ENCODE assay signal across 25 cellular contexts in genomic region chrX:21666679-21667078, GRCh38. TPM values are rescaled to one million over a fixed set of nuclear protein-coding genes. Genes with fewer than 3 reads are reported as not detected.
DNase-seq lines count a peak whose midpoint lies in the region; FAIRE-seq and TF ChIP-seq lines count a peak whose summit lies in the region.
"Had no signal": no experiment of that assay in that cellular context is flagged by ENCODE, and none has a peak within 500 bp of the region (broad histone marks: within the 10 kb centered on the region; RNA-seq: fewer than 3 reads in every experiment).

No MANE protein-coding gene starts in this region.

- no peak overlapping the region for H3K9ac ChIP-seq in astrocyte (ENCODE audit: low read length)

- FAIRE-seq in astrocyte (lab: Jason Lieb, UNC), result peak; percentile 69
- FAIRE-seq: bronchial epithelial cell had no signal

- no peaks in the 10 kb centered on the region for H3K9me3 Mint-ChIP-seq in astrocyte (ENCODE audit: unreplicated experiment)
- H3K9me3 Mint-ChIP-seq: activated CD4-positive, alpha-beta memory T cell treated with anti-CD3 and anti-CD28 coated beads for 36 hours; nephron progenitor cell had no signal

- H3K27me3 ChIP-seq in astrocyte (ENCODE audit: insufficient read depth, low read length), result no peaks in the 10 kb centered on the region
- H3K27me3 ChIP-seq in left ventricle myocardium inferior (ENCODE audit: low read depth), result no peaks in the 10 kb centered on the region
- no peaks in the 10 kb centered on the region for H3K27me3 ChIP-seq in BE2C
- H3K27me3 ChIP-seq: MG63 had no signal

- no peaks in the 10 kb centered on the region for H3K79me2 ChIP-seq in astrocyte (ENCODE audit: insufficient read depth, low read length)

- DNase-seq in HS-27A (ENCODE audit: low read depth) (peak; percentile 9), astrocyte (ENCODE audit: low read depth) (peak; percentile 30), left ventricle myocardium inferior (no peak), stromal cell of bone marrow (ENCODE audit: low read depth) (peak; percentile 26), NCI-H2081 (lab: John Stamatoyannopoulos, UW) (no peak), germinal center (ENCODE audit: low spot score) (no peak), BE2C (no peak)
- DNase-seq: activated CD4-positive, alpha-beta memory T cell treated with anti-CD3 and anti-CD28 coated beads for 36 hours; activated CD4-positive, CD25-positive, alpha-beta regulatory T cell; activated effector memory CD4-positive, alpha-beta T cell treated with anti-CD3 and anti-CD28 coated beads, Interleukin-2, amount 50 U/mL, for 16 hours; activated T-cell treated with anti-CD3 and anti-CD28 coated beads for 4 hours; AML-193; COR-L47; cortex of kidney; DND-41; GOT3; MG63; NCI-H1417 treated with DMSO at 0.1 percent for 48 hours; NCI-H526; nephron progenitor cell; RPMI8226; stimulated activated naive B cell treated with anti-CD40 and anti-IgM and Interleukin-4, amounts not matched to agents 10 μg/mL and 1 μg/mL and 100 μg/mL, for 72 hours had no signal

- no peak overlapping the region for H3K4me2 ChIP-seq in astrocyte (ENCODE audit: low read length)

- no peaks in the 10 kb centered on the region for H3K36me3 Mint-ChIP-seq in astrocyte (ENCODE audit: low read depth, unreplicated experiment)
- H3K36me3 Mint-ChIP-seq: activated CD4-positive, alpha-beta memory T cell treated with anti-CD3 and anti-CD28 coated beads for 36 hours; stimulated activated naive B cell treated with anti-CD40 and anti-IgM and Interleukin-4, amounts not matched to agents 10 μg/mL and 1 μg/mL and 100 μg/mL, for 72 hours had no signal

- H3K27ac Mint-ChIP-seq in astrocyte (ENCODE audit: unreplicated experiment), result no peak overlapping the region
- H3K27ac Mint-ChIP-seq: activated CD4-positive, alpha-beta memory T cell treated with anti-CD3 and anti-CD28 coated beads for 36 hours; nephron progenitor cell; stimulated activated naive B cell treated with anti-CD40 and anti-IgM and Interleukin-4, amounts not matched to agents 10 μg/mL and 1 μg/mL and 100 μg/mL, for 72 hours had no signal

- H3K9me3 ChIP-seq in astrocyte (ENCODE audit: insufficient read depth, low read depth, low read length), result no peaks in the 10 kb centered on the region
- no peaks in the 10 kb centered on the region for H3K9me3 ChIP-seq in left ventricle myocardium inferior (replicated peaks)
- no peaks in the 10 kb centered on the region for H3K9me3 ChIP-seq in BE2C
- H3K9me3 ChIP-seq: MG63, thoracic aorta had no signal

- H3K36me3 ChIP-seq in astrocyte (ENCODE audit: insufficient read depth, low read length), result no peaks in the 10 kb centered on the region
- H3K36me3 ChIP-seq in left ventricle myocardium inferior, result no peaks in the 10 kb centered on the region
- H3K36me3 ChIP-seq in BE2C, result no peaks in the 10 kb centered on the region
- H3K36me3 ChIP-seq: MG63, thoracic aorta had no signal

- H3K27ac ChIP-seq in astrocyte (ENCODE audit: low read depth, low read length), result no peak overlapping the region
- H3K27ac ChIP-seq in left ventricle myocardium inferior (replicated peaks), result peak overlapping the region; percentile 59
- H3K27ac ChIP-seq: skin epidermis, thoracic aorta had no signal

- intact Hi-C loops in left ventricle myocardium inferior (cut with micrococcal nuclease), result no loop called here

- H3K4me1 ChIP-seq in astrocyte (ENCODE audit: insufficient read depth, low read length), result no peaks in the 10 kb centered on the region
- H3K4me1 ChIP-seq in left ventricle myocardium inferior, result no peaks in the 10 kb centered on the region
- no peaks in the 10 kb centered on the region for H3K4me1 ChIP-seq in BE2C

- H3K4me3 ChIP-seq in astrocyte (ENCODE audit: insufficient read depth, low read depth, low read length), result no peak overlapping the region
- H3K4me3 ChIP-seq in left ventricle myocardium inferior, result no peak overlapping the region
- H3K4me3 ChIP-seq in BE2C (ENCODE audit: low read depth, low read length), result no peak overlapping the region
- H3K4me3 ChIP-seq: MG63, skin epidermis, thoracic aorta had no signal

- H3K4me1 Mint-ChIP-seq in astrocyte (ENCODE audit: low read depth, unreplicated experiment), result peaks cover 4% of the 10 kb centered on the region
- H3K4me1 Mint-ChIP-seq: nephron progenitor cell; stimulated activated naive B cell treated with anti-CD40 and anti-IgM and Interleukin-4, amounts not matched to agents 10 μg/mL and 1 μg/mL and 100 μg/mL, for 72 hours had no signal

- H2AFZ ChIP-seq in astrocyte (ENCODE audit: low read depth, low read length), result no peak overlapping the region

- no peaks in the 10 kb centered on the region for H3K27me3 Mint-ChIP-seq in astrocyte (ENCODE audit: low read depth, unreplicated experiment)
- H3K27me3 Mint-ChIP-seq: activated CD4-positive, alpha-beta memory T cell treated with anti-CD3 and anti-CD28 coated beads for 36 hours had no signal

- no peaks in the 10 kb centered on the region for H4K20me1 ChIP-seq in astrocyte (ENCODE audit: insufficient read depth, low read length)

- no peak overlapping the region for H3K4me3 Mint-ChIP-seq in astrocyte (ENCODE audit: unreplicated experiment)
- H3K4me3 Mint-ChIP-seq: activated CD4-positive, alpha-beta memory T cell treated with anti-CD3 and anti-CD28 coated beads for 36 hours; nephron progenitor cell; stimulated activated naive B cell treated with anti-CD40 and anti-IgM and Interleukin-4, amounts not matched to agents 10 μg/mL and 1 μg/mL and 100 μg/mL, for 72 hours had no signal

- TF ChIP-seq CTCF in astrocyte (IDR thresholded peaks at IDR 0.05; ENCODE audit: insufficient read depth, low read depth, low read length) (no peak), left ventricle myocardium inferior (IDR thresholded peaks at IDR 0.05; ENCODE audit: borderline replicate concordance) (no peak), BE2C (IDR thresholded peaks at IDR 0.05; ENCODE audit: low read depth, low read length) (no peak)

RNA-seq across cellular contexts. Expression of gene KLHL34, which starts 8.5 kb away (rescaled TPM):
- total RNA-seq in astrocyte (not detected in 2 replicates), left ventricle myocardium inferior (4.7 TPM)
- 0.79 TPM for polyA plus RNA-seq in BE2C (2012; ENCODE audit: insufficient read depth, insufficient read length, low read depth)
- total RNA-seq: bronchial epithelial cell, thoracic aorta had no signal

Comparison
In these comparisons a context has a peak if more than half of its experiments do, and no peak if none do; other contexts are left out.
1. DNase-seq: peak in HS-27A (single experiment), astrocyte (single experiment) and stromal cell of bone marrow (single experiment); none in left ventricle myocardium inferior (single experiment), NCI-H2081 (0 of 2), germinal center (single experiment) and BE2C (single experiment).